ENCODE assay signal across 20 cellular contexts in the genomic region with DNA sequence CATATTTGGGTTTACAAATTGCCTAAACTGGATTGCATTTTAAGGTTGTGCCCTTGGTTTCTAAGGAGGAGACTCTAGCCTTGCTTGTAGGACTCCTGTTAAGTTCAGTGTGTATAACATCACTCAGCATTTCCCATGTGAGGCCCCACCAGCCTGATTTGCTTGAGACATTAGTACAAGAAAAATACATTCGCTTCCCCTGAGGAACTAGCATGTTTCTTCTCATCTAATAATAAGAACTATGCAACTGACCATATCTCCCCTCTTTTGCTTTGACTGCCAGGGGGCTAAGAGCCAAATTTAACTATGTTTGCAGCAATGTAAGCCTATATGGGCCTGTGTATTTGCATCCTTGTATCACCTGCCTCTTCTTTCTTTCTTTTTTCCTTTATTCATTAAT.
"Had no signal": no experiment of that assay in that cellular context is flagged by ENCODE, and none has a peak within 500 bp of the region (broad histone marks: within the 10 kb centered on the region; RNA-seq: fewer than 3 reads in every experiment).

No MANE protein-coding gene starts in this region.

- FAIRE-seq: HepG2 had no signal

- DNase-seq: IMR-90, NCI-H1092 treated with DMSO at 0.1 percent for 48 hours, NCI-H1436, NCI-H187, NCI-H2029, NCI-H2081 treated with DMSO at 0.1 percent for 48 hours, NCI-H2171, NCI-H226, NCI-H446, NCI-H510A, NCI-H524 treated with DMSO at 0.1 percent for 48 hours, NCI-H69, NCI-H774, PC-3, SHP77, SK-N-SH, SW 1271, T-cell had no signal

- H3K9me3 ChIP-seq: SK-N-SH had no signal

- H3K9ac ChIP-seq: SK-N-SH had no signal

- H3K27ac ChIP-seq: RWPE1 had no signal
